In the genomic region with DNA sequence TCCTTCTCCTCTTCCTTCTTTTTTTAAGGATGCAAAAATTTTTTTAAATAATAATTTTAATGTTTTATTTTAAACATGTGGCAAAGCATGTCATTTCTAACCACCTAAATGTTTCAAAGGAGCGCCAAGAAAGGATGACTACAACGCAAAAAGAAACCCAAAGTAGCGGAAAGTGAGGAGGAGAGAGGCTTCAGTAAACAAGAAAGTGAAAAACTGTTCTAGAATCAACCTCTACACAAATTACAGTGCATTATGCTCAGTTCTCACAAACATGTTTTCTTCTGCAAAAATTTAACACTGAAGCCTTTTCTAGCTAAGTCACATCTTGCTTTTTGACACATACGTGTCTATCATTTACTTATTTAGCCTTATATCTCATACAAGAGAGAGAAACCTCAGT, we compare ENCODE assay signal across 19 cellular contexts.
DNase-seq lines count a peak whose midpoint lies in the region; ATAC-seq and TF ChIP-seq lines count a peak whose summit lies in the region.
"Had no signal": no experiment of that assay in that cellular context is flagged by ENCODE, and none has a peak within 500 bp of the region (broad histone marks: within the 10 kb centered on the region; RNA-seq: fewer than 3 reads in every experiment).

No MANE protein-coding gene starts in this region.

- H3K9me3 ChIP-seq in BE2C (no peaks in the 10 kb centered on the region), thyroid gland (no peaks in the 10 kb centered on the region)
- H3K9me3 ChIP-seq: A549, BLaER1, HAP-1 had no signal

- TF ChIP-seq CTCF in BE2C (IDR thresholded peaks at IDR 0.05; ENCODE audit: low read depth, low read length) (no peak), thyroid gland (IDR thresholded peaks at IDR 0.05) (no peak)

- H3K27ac ChIP-seq in thyroid gland, result no peak overlapping the region
- H3K27ac ChIP-seq: 22Rv1, A549, BLaER1, GM23248 had no signal

- H3K36me3 ChIP-seq in BE2C (no peaks in the 10 kb centered on the region), thyroid gland (no peaks in the 10 kb centered on the region)
- H3K36me3 ChIP-seq: BLaER1, HAP-1 had no signal

- intact Hi-C loops in activated CD4-positive, alpha-beta T cell treated with anti-CD3 and anti-CD28 coated beads for 36 hours (cut with DNase I, micrococcal nuclease), result no loop called here
- intact Hi-C loops in thyroid gland (cut with DNase I), result no loop called here

- DNase-seq in activated CD4-positive, alpha-beta T cell treated with anti-CD3 and anti-CD28 coated beads for 36 hours, result no peak
- no peak for DNase-seq in activated CD4-positive, alpha-beta T cell treated with anti-CD3 and anti-CD28 coated beads for 48 hours
- no peak for DNase-seq in activated T-cell treated with anti-CD3 and anti-CD28 coated beads, Interleukin-2, amount 50 U/mL, for 72 hours
- DNase-seq in activated T-cell treated with anti-CD3 and anti-CD28 coated beads, Interleukin-2, amount 50 U/mL, for 1 hour, result no peak
- DNase-seq in T-cell (no peak), BE2C (no peak), thyroid gland (no peak)
- no peak for DNase-seq in activated naive CD8-positive, alpha-beta T cell treated with anti-CD3 and anti-CD28 coated beads, Interleukin-2, amount 50 U/mL, for 24 hours
- DNase-seq: AML-193; Calu3; CD8-positive, alpha-beta T cell; DMS79 treated with DMSO at 0.1 percent for 48 hours; GF-D8; GM23248 had no signal

- H3K27ac Mint-ChIP-seq in activated CD4-positive, alpha-beta T cell treated with anti-CD3 and anti-CD28 coated beads for 36 hours, result no peak overlapping the region
- peak overlapping the region; percentile 79 for H3K27ac Mint-ChIP-seq in activated T-cell treated with anti-CD3 and anti-CD28 coated beads, Interleukin-2, amount 50 U/mL, for 72 hours
- H3K27ac Mint-ChIP-seq in T-cell, result peak overlapping the region; percentile 16 to 65
- H3K27ac Mint-ChIP-seq in activated naive CD8-positive, alpha-beta T cell treated with anti-CD3 and anti-CD28 coated beads, Interleukin-2, amount 50 U/mL, for 24 hours, result peak overlapping the region; percentile 64
- H3K27ac Mint-ChIP-seq: CD14-positive monocyte; CD8-positive, alpha-beta T cell had no signal

- H3K27me3 Mint-ChIP-seq in activated CD4-positive, alpha-beta T cell treated with anti-CD3 and anti-CD28 coated beads for 36 hours, result no peaks in the 10 kb centered on the region
- H3K27me3 Mint-ChIP-seq in activated T-cell treated with anti-CD3 and anti-CD28 coated beads, Interleukin-2, amount 50 U/mL, for 72 hours (ENCODE audit: low read depth), result no peaks in the 10 kb centered on the region
- peaks cover 0 to 4% of the 10 kb centered on the region in 2 donors for H3K27me3 Mint-ChIP-seq in T-cell
- H3K27me3 Mint-ChIP-seq in activated naive CD8-positive, alpha-beta T cell treated with anti-CD3 and anti-CD28 coated beads, Interleukin-2, amount 50 U/mL, for 24 hours, result no peaks in the 10 kb centered on the region

- no peaks in the 10 kb centered on the region for H3K27me3 ChIP-seq in BE2C
- H3K27me3 ChIP-seq in thyroid gland, result no peaks in the 10 kb centered on the region
- H3K27me3 ChIP-seq: BLaER1 had no signal

- no peak for TF ChIP-seq POLR2A in thyroid gland (IDR thresholded peaks at IDR 0.05)

- POLR2A ChIA-PET in activated CD4-positive, alpha-beta T cell treated with anti-CD3 and anti-CD28 coated beads for 36 hours (lab: Charles Lee), result no interaction called here
- POLR2A ChIA-PET in T-cell (lab: Charles Lee), result interaction anchor here in 1 of 2 donors (0.6 kb wide), 1 partner anchor 873 kb away, joined by 4 read pairs; no protein-coding TSS in a partner anchor

- H3K9me3 Mint-ChIP-seq in activated CD4-positive, alpha-beta T cell treated with anti-CD3 and anti-CD28 coated beads for 36 hours (ENCODE audit: low read depth), result no peaks in the 10 kb centered on the region
- H3K9me3 Mint-ChIP-seq in activated T-cell treated with anti-CD3 and anti-CD28 coated beads, Interleukin-2, amount 50 U/mL, for 72 hours, result no peaks in the 10 kb centered on the region
- no peaks in the 10 kb centered on the region for H3K9me3 Mint-ChIP-seq in T-cell
- no peaks in the 10 kb centered on the region for H3K9me3 Mint-ChIP-seq in activated naive CD8-positive, alpha-beta T cell treated with anti-CD3 and anti-CD28 coated beads, Interleukin-2, amount 50 U/mL, for 24 hours
- H3K9me3 Mint-ChIP-seq: CD8-positive, alpha-beta T cell had no signal

- H3K4me1 Mint-ChIP-seq in activated CD4-positive, alpha-beta T cell treated with anti-CD3 and anti-CD28 coated beads for 36 hours, result peaks cover 39% of the 10 kb centered on the region
- H3K4me1 Mint-ChIP-seq in activated T-cell treated with anti-CD3 and anti-CD28 coated beads, Interleukin-2, amount 50 U/mL, for 72 hours (ENCODE audit: low read depth), result peaks cover 67% of the 10 kb centered on the region
- peaks cover 9 to 30% (median 23%) of the 10 kb centered on the region in 3 donors for H3K4me1 Mint-ChIP-seq in T-cell
- H3K4me1 Mint-ChIP-seq in activated naive CD8-positive, alpha-beta T cell treated with anti-CD3 and anti-CD28 coated beads, Interleukin-2, amount 50 U/mL, for 24 hours, result peaks cover 70% of the 10 kb centered on the region

- H3K36me3 Mint-ChIP-seq in activated CD4-positive, alpha-beta T cell treated with anti-CD3 and anti-CD28 coated beads for 36 hours (ENCODE audit: low read depth), result no peaks in the 10 kb centered on the region
- peaks cover 0 to 3% of the 10 kb centered on the region in 2 donors for H3K36me3 Mint-ChIP-seq in activated T-cell treated with anti-CD3 and anti-CD28 coated beads, Interleukin-2, amount 50 U/mL, for 72 hours (ENCODE audit: insufficient read depth in 2 of 2)
- no peaks in the 10 kb centered on the region for H3K36me3 Mint-ChIP-seq in T-cell
- H3K36me3 Mint-ChIP-seq in activated naive CD8-positive, alpha-beta T cell treated with anti-CD3 and anti-CD28 coated beads, Interleukin-2, amount 50 U/mL, for 24 hours (ENCODE audit: low read depth), result peaks cover 10% of the 10 kb centered on the region
- H3K36me3 Mint-ChIP-seq: CD14-positive monocyte; CD8-positive, alpha-beta T cell had no signal

- 92 to 93% methylated on average over 4 of the region's 4 CpGs for WGBS in thyroid gland, 2 donors

- H3K4me3 ChIP-seq in BE2C (ENCODE audit: low read depth, low read length) (no peak overlapping the region), thyroid gland (replicated peaks in 1 of 3) (no peak overlapping the region)
- H3K4me3 ChIP-seq: A549, BLaER1, GM23248, HAP-1 had no signal

- H3K4me3 Mint-ChIP-seq in activated CD4-positive, alpha-beta T cell treated with anti-CD3 and anti-CD28 coated beads for 36 hours, result no peak overlapping the region
- H3K4me3 Mint-ChIP-seq in activated T-cell treated with anti-CD3 and anti-CD28 coated beads, Interleukin-2, amount 50 U/mL, for 72 hours, result peak overlapping the region in 1 of 2 donors; percentile 38
- H3K4me3 Mint-ChIP-seq in T-cell, result no peak overlapping the region
- no peak overlapping the region for H3K4me3 Mint-ChIP-seq in activated naive CD8-positive, alpha-beta T cell treated with anti-CD3 and anti-CD28 coated beads, Interleukin-2, amount 50 U/mL, for 24 hours
- H3K4me3 Mint-ChIP-seq: CD14-positive monocyte; CD8-positive, alpha-beta T cell had no signal

- H3K4me1 ChIP-seq in BE2C (no peaks in the 10 kb centered on the region), thyroid gland (no peaks in the 10 kb centered on the region)
- H3K4me1 ChIP-seq: A549, HAP-1 had no signal

- ATAC-seq in activated CD4-positive, alpha-beta T cell treated with anti-CD3 and anti-CD28 coated beads for 36 hours, result peak; percentile 47
- ATAC-seq in activated T-cell treated with anti-CD3 and anti-CD28 coated beads, Interleukin-2, amount 50 U/mL, for 72 hours (replicated peaks in 1 of 2), result peak; percentile 40 to 55
- ATAC-seq in T-cell (replicated peaks in 1 of 4), result no peak
- ATAC-seq in activated naive CD8-positive, alpha-beta T cell treated with anti-CD3 and anti-CD28 coated beads, Interleukin-2, amount 50 U/mL, for 24 hours, result no peak
- ATAC-seq: A549; CD8-positive, alpha-beta T cell had no signal

- CTCF ChIA-PET in activated CD4-positive, alpha-beta T cell treated with anti-CD3 and anti-CD28 coated beads for 36 hours (lab: Charles Lee), result no interaction called here
- CTCF ChIA-PET in T-cell (lab: Charles Lee), result interaction anchor here in 1 of 2 donors (0.6 kb wide), 1 partner anchor 963 kb away, joined by 5 read pairs; no protein-coding TSS in a partner anchor

Comparison
In these comparisons a context has a peak if more than half of its experiments do, and no peak if none do; other contexts are left out.
1. ATAC-seq: peak in activated CD4-positive, alpha-beta T cell treated with anti-CD3 and anti-CD28 coated beads for 36 hours (single experiment) and activated T-cell treated with anti-CD3 and anti-CD28 coated beads, Interleukin-2, amount 50 U/mL, for 72 hours (2 of 2); none in T-cell (0 of 4) and activated naive CD8-positive, alpha-beta T cell treated with anti-CD3 and anti-CD28 coated beads, Interleukin-2, amount 50 U/mL, for 24 hours (single experiment).